8 cellular contexts compared by ENCODE assay signal in genomic region chr10:76036410-76036940, GRCh38.
DNase-seq lines count a peak whose midpoint lies in the region; ATAC-seq and TF ChIP-seq lines count a peak whose summit lies in the region.

No MANE protein-coding gene starts in this region.

- 31% methylated on average over 8 of the region's 11 CpGs for WGBS in mammary epithelial cell (ENCODE audit: low coverage, missing lambda C conversion rate)

- TF ChIP-seq CTCF in GM20000 (IDR thresholded peaks at IDR 0.05; ENCODE audit: extremely low read depth, missing control alignments), result peak; percentile 79
- TF ChIP-seq CTCF in mammary epithelial cell (conservative IDR thresholded peaks at IDR 0.05 in 1 of 2, IDR thresholded peaks at IDR 0.05 in 1 of 2; ENCODE audit: extremely low read depth in 1 of 2, insufficient read depth in 1 of 2, low read depth in 1 of 2, low read length in 2 of 2), result peak; percentile 86 to 91

- DNase-seq in DMS53 treated with DMSO at 0.1 percent for 48 hours (lab: John Stamatoyannopoulos, UW; ENCODE audit: unreplicated experiment), result peak; percentile 46
- DNase-seq in GM20000 (ENCODE audit: low spot score), result peak; percentile 79
- DNase-seq in Jurkat, Clone E6-1 (ENCODE audit: low read depth, low spot score), result peak; percentile 18
- DNase-seq in SW480 (ENCODE audit: low spot score), result peak; percentile 29
- DNase-seq in mammary epithelial cell, result peak; percentile 45
- peak; percentile 79 for DNase-seq in islet precursor cell
- DNase-seq in stimulated activated CD4-positive, alpha-beta T cell treated with anti-CD3 and anti-CD28 coated beads, Interleukin-15, amount 100 ng/mL, for 24 hours, result peak; percentile 51

- no peaks in the 10 kb centered on the region for H3K27me3 ChIP-seq in mammary epithelial cell (ENCODE audit: insufficient read depth, low read length)

- no peak overlapping the region for H3K9ac ChIP-seq in mammary epithelial cell (ENCODE audit: insufficient read depth, low read length)

- no peak for ATAC-seq in GM18873 (IDR thresholded peaks at IDR 0.05; ENCODE audit: low FRiP score, unreplicated experiment)

- peaks cover 4% of the 10 kb centered on the region for H3K4me1 ChIP-seq in mammary epithelial cell (ENCODE audit: insufficient read depth, low read length)

- H3K27ac ChIP-seq in mammary epithelial cell (ENCODE audit: insufficient read depth, low read depth, low read length), result no peak overlapping the region

- peaks cover 4% of the 10 kb centered on the region for H3K9me3 ChIP-seq in mammary epithelial cell (replicated peaks; ENCODE audit: insufficient read depth, low read length)

- peak overlapping the region; percentile 7 for H3K4me2 ChIP-seq in mammary epithelial cell (ENCODE audit: insufficient read depth, low read depth, low read length)

- no peaks in the 10 kb centered on the region for H3K79me2 ChIP-seq in mammary epithelial cell (ENCODE audit: insufficient read depth, low read length)

- in situ Hi-C loops in mammary epithelial cell (cut with MboI; ENCODE audit: low sequenced_read_pairs in 2 of 2), result loop anchor here (10.0 to 25.0 kb wide), 2 partner anchors 632 to 649 kb away; partner anchors contain the start of gene ZNF503 (in 1 of the 2)

- H2AFZ ChIP-seq in mammary epithelial cell (ENCODE audit: low read depth, low read length), result no peak overlapping the region

- dilution Hi-C loops in mammary epithelial cell (cut with HindIII; ENCODE audit: low sequenced_read_pairs), result no loop called here

- H4K20me1 ChIP-seq in mammary epithelial cell (ENCODE audit: insufficient read depth, low read length), result no peaks in the 10 kb centered on the region

- CTCF ChIA-PET in mammary epithelial cell (lab: Charles Lee; ENCODE audit: low non-redundant PET), result interaction anchor here (0.5 to 1.2 kb wide), 7 partner anchors 11 to 635 kb away, joined by 3 to 6 read pairs (median 3); partner anchors contain the start of gene ZNF503

- H3K4me3 ChIP-seq in Jurkat, Clone E6-1 (ENCODE audit: low read length), result no peak overlapping the region
- no peak overlapping the region for H3K4me3 ChIP-seq in mammary epithelial cell (replicated peaks in 1 of 3; ENCODE audit: insufficient read depth in 1 of 3, low read depth in 2 of 3, low read length in 3 of 3)

- H3K36me3 ChIP-seq in mammary epithelial cell (ENCODE audit: insufficient read depth, low read length), result no peaks in the 10 kb centered on the region

- intact Hi-C loops in mammary epithelial cell (cut with micrococcal nuclease), result loop anchor here (1.0 to 2.0 kb wide), 5 partner anchors 51 to 636 kb away; no protein-coding TSS in a partner anchor

- BruUV-seq in mammary epithelial cell (replicated peaks; lab: Mats Ljungman, UMichigan), result no TSS peak

Comparison
In these comparisons a context has a peak if more than half of its experiments do, and no peak if none do; other contexts are left out.
1. DNase-seq: peak in every context shown above with its lines; median percentile 79 in GM20000; 79 in islet precursor cell; 51 in stimulated activated CD4-positive, alpha-beta T cell treated with anti-CD3 and anti-CD28 coated beads, Interleukin-15, amount 100 ng/mL, for 24 hours; 46 in DMS53 treated with DMSO at 0.1 percent for 48 hours; 45 in mammary epithelial cell; 29 in SW480; 18 in Jurkat, Clone E6-1.